In genomic region chr4:186144180-186144579, GRCh38 we compare ENCODE assay signal across 1 cellular context.
TF ChIP-seq lines count a peak whose summit lies in the region.

No MANE protein-coding gene starts in this region.

TF ChIP-seq in WTC11, 78 proteins besides CTCF, POLR2A, EP300 and RAD21 (continued from another document):
- TF ChIP-seq USF1 (CRISPR knock-in tag; IDR thresholded peaks at IDR 0.05): peak; percentile 60; the same call in 1 of the 2 replicates
- TF ChIP-seq ZNF512 (CRISPR knock-in tag; IDR thresholded peaks at IDR 0.05; ENCODE audit: borderline replicate concordance): no peak
- TF ChIP-seq IRF2 (CRISPR knock-in tag; IDR thresholded peaks at IDR 0.05; ENCODE audit: borderline replicate concordance, low read depth): no peak
- TF ChIP-seq KAT7 (CRISPR knock-in tag; IDR thresholded peaks at IDR 0.05; ENCODE audit: borderline replicate concordance): no peak
- no peak for TF ChIP-seq ATF3 (CRISPR knock-in tag; conservative IDR thresholded peaks at IDR 0.05)
- no peak for TF ChIP-seq FOXJ3 (CRISPR knock-in tag; IDR thresholded peaks at IDR 0.05; ENCODE audit: borderline replicate concordance)
- no peak for TF ChIP-seq ZNF423 (CRISPR knock-in tag; IDR thresholded peaks at IDR 0.05)
- TF ChIP-seq E2F4 (CRISPR knock-in tag; IDR thresholded peaks at IDR 0.05; ENCODE audit: borderline replicate concordance, low read depth): 0 out of 2 replicates have a peak, but pooled peaks have one; percentile 40
